ENCODE assay signal across 12 cellular contexts in genomic region chr5:132823481-132824050, GRCh38. TPM values are rescaled to one million over a fixed set of nuclear protein-coding genes. Genes with fewer than 3 reads are reported as not detected.
DNase-seq lines count a peak whose midpoint lies in the region; ATAC-seq and TF ChIP-seq lines count a peak whose summit lies in the region.
"Had no signal": no experiment of that assay in that cellular context is flagged by ENCODE, and none has a peak within 500 bp of the region (broad histone marks: within the 10 kb centered on the region; RNA-seq: fewer than 3 reads in every experiment).

No MANE protein-coding gene starts in this region.

- H3K4me3 Mint-ChIP-seq in activated T-cell treated with anti-CD3 and anti-CD28 coated beads, Interleukin-2, amount 50 U/mL, for 72 hours = peak overlapping the region; percentile 67 to 71
- no peak overlapping the region for H3K4me3 Mint-ChIP-seq in activated T-cell treated with anti-CD3 and anti-CD28 coated beads, Interleukin-2, amount 50 U/mL, for 24 hours

- no peak for DNase-seq in activated T-cell treated with anti-CD3 and anti-CD28 coated beads, Interleukin-2, amount 50 U/mL, for 72 hours
- no peak for DNase-seq in activated T-cell treated with anti-CD3 and anti-CD28 coated beads, Interleukin-2, amount 50 U/mL, for 24 hours
- no peak for DNase-seq in coronary artery (ENCODE audit: low spot score)
- no peak for DNase-seq in lower lobe of right lung
- DNase-seq in thoracic aorta (ENCODE audit: low spot score) = no peak
- no peak for DNase-seq in OCI-LY7 (ENCODE audit: low spot score)
- DNase-seq: activated T-cell treated with anti-CD3 and anti-CD28 coated beads for 4 hours, Caco-2, transverse colon had no signal

- no peak overlapping the region for H2AFZ ChIP-seq in OCI-LY7 (ENCODE audit: low read length)

- H3K9me3 Mint-ChIP-seq in activated T-cell treated with anti-CD3 and anti-CD28 coated beads, Interleukin-2, amount 50 U/mL, for 72 hours = no peaks in the 10 kb centered on the region
- no peaks in the 10 kb centered on the region for H3K9me3 Mint-ChIP-seq in activated T-cell treated with anti-CD3 and anti-CD28 coated beads, Interleukin-2, amount 50 U/mL, for 24 hours

- H3K4me1 ChIP-seq in lower lobe of right lung (peaks cover 35% of the 10 kb centered on the region), thoracic aorta (ENCODE audit: control insufficient read depth in 1 of 2, low read depth in 2 of 2) (peaks cover 0 to 15% of the 10 kb centered on the region in 2 donors), OCI-LY7 (ENCODE audit: insufficient read depth, low read length, poor library complexity, severe bottlenecking) (no peaks in the 10 kb centered on the region)
- H3K4me1 ChIP-seq: Caco-2 had no signal

- peaks cover 13% of the 10 kb centered on the region for H3K4me1 Mint-ChIP-seq in activated T-cell treated with anti-CD3 and anti-CD28 coated beads, Interleukin-2, amount 50 U/mL, for 72 hours (ENCODE audit: low read depth)
- peaks cover 15% of the 10 kb centered on the region for H3K4me1 Mint-ChIP-seq in activated T-cell treated with anti-CD3 and anti-CD28 coated beads, Interleukin-2, amount 50 U/mL, for 24 hours (ENCODE audit: low read depth)

- TF ChIP-seq CTCF in coronary artery (IDR thresholded peaks at IDR 0.05) (no peak), lower lobe of right lung (IDR thresholded peaks at IDR 0.05) (no peak), thoracic aorta (IDR thresholded peaks at IDR 0.05) (no peak), OCI-LY7 (conservative IDR thresholded peaks at IDR 0.05; ENCODE audit: low read length) (no peak)

- no peak overlapping the region for H3K27ac Mint-ChIP-seq in activated T-cell treated with anti-CD3 and anti-CD28 coated beads, Interleukin-2, amount 50 U/mL, for 72 hours
- H3K27ac Mint-ChIP-seq in activated T-cell treated with anti-CD3 and anti-CD28 coated beads, Interleukin-2, amount 50 U/mL, for 24 hours = no peak overlapping the region

- H3K4me3 ChIP-seq in coronary artery (peak overlapping the region; percentile 61), lower lobe of right lung (peak overlapping the region; percentile 5), thoracic aorta (peak overlapping the region; percentile 55), OCI-LY7 (ENCODE audit: low read depth, low read length, poor library complexity, severe bottlenecking) (no peak overlapping the region)

- POLR2A ChIA-PET in OCI-LY7 (lab: Charles Lee) = no interaction called here

- H3K27me3 ChIP-seq in lower lobe of right lung (ENCODE audit: low read depth) (peaks cover 9% of the 10 kb centered on the region), thoracic aorta (replicated peaks; ENCODE audit: insufficient read depth) (no peaks in the 10 kb centered on the region)

- no peak for ATAC-seq in activated T-cell treated with anti-CD3 and anti-CD28 coated beads, Interleukin-2, amount 50 U/mL, for 72 hours (replicated peaks in 1 of 2)
- ATAC-seq in lower lobe of right lung (no peak), thoracic aorta (ENCODE audit: insufficient number of reproducible peaks, low FRiP score, low read depth) (no peak), HG02763 (IDR thresholded peaks at IDR 0.05; ENCODE audit: unreplicated experiment) (no peak), GM21619 (IDR thresholded peaks at IDR 0.05; ENCODE audit: unreplicated experiment) (no peak)

- H3K9me2 ChIP-seq in OCI-LY7 (ENCODE audit: insufficient read depth, low read length) = no peaks in the 10 kb centered on the region

- intact Hi-C loops in lower lobe of right lung (cut with DNase I) = no loop called here
- intact Hi-C loops in OCI-LY7 (cut with micrococcal nuclease; ENCODE audit: unreplicated experiment) = loop anchor here (5.0 kb wide), 1 partner anchor 161 kb away; no protein-coding TSS in a partner anchor

- H3K36me3 ChIP-seq in lower lobe of right lung = peaks cover 24% of the 10 kb centered on the region
- H3K36me3 ChIP-seq in thoracic aorta = no peaks in the 10 kb centered on the region
- no peaks in the 10 kb centered on the region for H3K36me3 ChIP-seq in OCI-LY7 (ENCODE audit: insufficient read depth, low read length)
- H3K36me3 ChIP-seq: transverse colon had no signal

- no peaks in the 10 kb centered on the region for H3K79me2 ChIP-seq in OCI-LY7 (ENCODE audit: insufficient read depth, low read depth, low read length)

- H3K27ac ChIP-seq in coronary artery (no peak overlapping the region), lower lobe of right lung (no peak overlapping the region), thoracic aorta (no peak overlapping the region), OCI-LY7 (ENCODE audit: low read depth, low read length, poor library complexity, severe bottlenecking) (no peak overlapping the region)

- CTCF ChIA-PET in OCI-LY7 (lab: Charles Lee; ENCODE audit: unreplicated experiment) = interaction anchor here (1.5 kb wide), 1 partner anchor 11 kb away, joined by 3 read pairs; no protein-coding TSS in a partner anchor

- BruUV-seq in OCI-LY7 (replicated peaks; lab: Mats Ljungman, UMichigan) = no TSS peak

- no peaks in the 10 kb centered on the region for H3K36me3 Mint-ChIP-seq in activated T-cell treated with anti-CD3 and anti-CD28 coated beads, Interleukin-2, amount 50 U/mL, for 72 hours (ENCODE audit: insufficient read depth in 2 of 2)
- H3K36me3 Mint-ChIP-seq in activated T-cell treated with anti-CD3 and anti-CD28 coated beads, Interleukin-2, amount 50 U/mL, for 24 hours (ENCODE audit: low read depth) = no peaks in the 10 kb centered on the region

- no peaks in the 10 kb centered on the region for H4K20me1 ChIP-seq in OCI-LY7 (ENCODE audit: insufficient read depth, low read length)

- H3K9me3 ChIP-seq in lower lobe of right lung (no peaks in the 10 kb centered on the region), thoracic aorta (no peaks in the 10 kb centered on the region), OCI-LY7 (ENCODE audit: low read length) (no peaks in the 10 kb centered on the region)
- H3K9me3 ChIP-seq: Caco-2, transverse colon had no signal

- H3K4me2 ChIP-seq in OCI-LY7 (ENCODE audit: low read length) = no peak overlapping the region

- H3K27me3 Mint-ChIP-seq in activated T-cell treated with anti-CD3 and anti-CD28 coated beads, Interleukin-2, amount 50 U/mL, for 72 hours (ENCODE audit: low read depth) = peaks cover 74% of the 10 kb centered on the region
- peaks cover 74% of the 10 kb centered on the region for H3K27me3 Mint-ChIP-seq in activated T-cell treated with anti-CD3 and anti-CD28 coated beads, Interleukin-2, amount 50 U/mL, for 24 hours

RNA-seq across cellular contexts. Expression of gene SHROOM1, which starts 6.9 kb away (rescaled TPM):
- 1 to 10 TPM; 1.1 to 2.1 TPM for total RNA-seq in activated T-cell treated with anti-CD3 and anti-CD28 coated beads, Interleukin-2, amount 50 U/mL, for 72 hours
- total RNA-seq in lower lobe of right lung (17.3 TPM), thoracic aorta (10 to 100 TPM; 13.1 to 15.4 TPM), OCI-LY7 (2022) (1.8 and 2.4 TPM in 2 replicates)
- total RNA-seq in OCI-LY7 (2014; rRNA removed; shearing (Covaris generic)) = 0.36 and 0.60 TPM in 2 replicates

RNA-seq across cellular contexts. Expression of gene SOWAHA, which starts 10.5 kb away (rescaled TPM):
- not detected for total RNA-seq in activated T-cell treated with anti-CD3 and anti-CD28 coated beads, Interleukin-2, amount 50 U/mL, for 72 hours
- total RNA-seq in lower lobe of right lung (0.18 TPM), thoracic aorta (under 1 TPM; 0.63 to 0.68 TPM), OCI-LY7 (2022) (not detected in 2 replicates)
- total RNA-seq in OCI-LY7 (2014; rRNA removed; shearing (Covaris generic)) = not detected in 2 replicates
- total RNA-seq: A172 had no signal

RNA-seq across cellular contexts. Expression of gene GDF9, which starts 42.7 kb away (rescaled TPM):
- total RNA-seq in activated T-cell treated with anti-CD3 and anti-CD28 coated beads, Interleukin-2, amount 50 U/mL, for 72 hours = 1 to 10 TPM; 1.9 to 2.8 TPM
- total RNA-seq in lower lobe of right lung (0.15 TPM), thoracic aorta (not detected), OCI-LY7 (2022) (1.7 and 2.2 TPM in 2 replicates)
- total RNA-seq in OCI-LY7 (2014; rRNA removed; shearing (Covaris generic)) = 0.44 and 0.66 TPM in 2 replicates

RNA-seq across cellular contexts. Expression of gene UQCRQ, which starts 42.9 kb away (rescaled TPM):
- 100 to 1,000 TPM; 189 TPM for total RNA-seq in activated T-cell treated with anti-CD3 and anti-CD28 coated beads, Interleukin-2, amount 50 U/mL, for 72 hours
- 271 TPM for total RNA-seq in lower lobe of right lung
- 10 to 100 TPM; 49.5 to 59.3 TPM for total RNA-seq in thoracic aorta
- total RNA-seq in OCI-LY7 (2014; rRNA removed; shearing (Covaris generic)) = 140 and 158 TPM in 2 replicates
- total RNA-seq in OCI-LY7 (2022) = 274 and 310 TPM in 2 replicates

RNA-seq across cellular contexts. Expression of gene SEPTIN8, which starts 46.5 kb away (rescaled TPM):
- 10 to 100 TPM; 24.7 to 26.4 TPM for total RNA-seq in activated T-cell treated with anti-CD3 and anti-CD28 coated beads, Interleukin-2, amount 50 U/mL, for 72 hours
- 32.8 TPM for total RNA-seq in lower lobe of right lung
- total RNA-seq in thoracic aorta = 100 to 1,000 TPM in 1 of 2 donors, 10 to 100 TPM in 1; 85.7 to 111 TPM
- 10.6 and 11.8 TPM in 2 replicates for total RNA-seq in OCI-LY7 (2014; rRNA removed; shearing (Covaris generic))
- total RNA-seq in OCI-LY7 (2022) = 12.8 and 15.5 TPM in 2 replicates
